Comparison of ENCODE assay signal across 24 cellular contexts in the genomic region with DNA sequence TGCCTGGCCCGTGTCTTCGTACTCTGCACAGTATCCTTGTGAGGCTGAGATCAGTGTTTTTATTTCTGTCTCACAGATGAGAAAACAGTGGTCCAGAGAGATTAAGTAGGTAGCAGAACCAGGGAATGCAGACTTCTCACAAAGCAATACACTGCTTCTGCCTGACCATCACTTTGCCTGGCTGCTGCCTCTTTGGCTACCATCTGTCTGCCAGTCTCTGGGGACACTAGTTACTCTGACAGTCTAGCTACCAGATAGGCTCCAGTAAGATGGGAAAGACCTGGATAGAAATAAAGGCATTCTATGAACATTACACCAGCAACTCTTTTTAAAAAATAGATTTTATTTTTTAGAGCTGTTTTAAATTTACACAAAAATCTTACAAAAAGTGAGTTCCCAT.
"Had no signal": no experiment of that assay in that cellular context is flagged by ENCODE, and none has a peak within 500 bp of the region (broad histone marks: within the 10 kb centered on the region; RNA-seq: fewer than 3 reads in every experiment).

No MANE protein-coding gene starts in this region.

- FAIRE-seq: TTC549 had no signal

- H3K27ac Mint-ChIP-seq: activated B cell treated with CpG ODN at 0.5 μM for 24 hours; activated CD4-positive, alpha-beta memory T cell treated with anti-CD3 and anti-CD28 coated beads, Interleukin-2, amount 10 ng/mL, durations not matched to agents 7 days and 5 days; activated naive CD4-positive, alpha-beta T cell treated with anti-CD3 and anti-CD28 coated beads for 36 hours; activated naive CD8-positive, alpha-beta T cell; activated T-helper 17 cell treated with anti-CD3 and anti-CD28 coated beads, Interleukin-2, amount 50 U/mL, for 72 hours; T-cell had no signal

- H3K27me3 Mint-ChIP-seq: activated B cell treated with CpG ODN at 0.5 μM for 24 hours had no signal

- H3K36me3 Mint-ChIP-seq: activated naive CD8-positive, alpha-beta T cell; T-cell had no signal

- DNase-seq: activated B cell treated with CpG ODN at 0.5 μM for 24 hours; activated CD4-positive, alpha-beta memory T cell treated with anti-CD3 and anti-CD28 coated beads, Interleukin-2, amount 10 ng/mL, durations not matched to agents 7 days and 5 days; activated CD4-positive, alpha-beta T cell treated with anti-CD3 and anti-CD28 coated beads for 1 hour; activated CD4-positive, alpha-beta T cell treated with anti-CD3 and anti-CD28 coated beads, Interleukin-2, amount 50 U/mL, for 1 hour; activated gamma-delta T cell; activated naive CD4-positive, alpha-beta T cell treated with anti-CD3 and anti-CD28 coated beads for 36 hours; activated T-cell treated with anti-CD3 and anti-CD28 coated beads for 4 hours; activated T-cell treated with anti-CD3 and anti-CD28 coated beads, Interleukin-2, amount 50 U/mL, for 48 hours; brain microvascular endothelial cell; KBM-7; MV-4-11; NCI-H1092 treated with DMSO at 0.1 percent for 48 hours; NCI-H1417 treated with DMSO at 0.1 percent for 48 hours; NCI-H1694 treated with DMSO at 0.1 percent for 48 hours; NCI-H2081; NCI-H2227 treated with DMSO at 0.1 percent for 48 hours; NCI-H510A; NCI-H748 treated with DMSO at 0.1 percent for 48 hours; T-cell; T-helper 2 cell; T1000 had no signal

- H3K4me3 Mint-ChIP-seq: activated B cell treated with CpG ODN at 0.5 μM for 24 hours; activated CD4-positive, alpha-beta memory T cell treated with anti-CD3 and anti-CD28 coated beads, Interleukin-2, amount 10 ng/mL, durations not matched to agents 7 days and 5 days; activated naive CD4-positive, alpha-beta T cell treated with anti-CD3 and anti-CD28 coated beads for 36 hours; activated naive CD8-positive, alpha-beta T cell; activated T-helper 17 cell treated with anti-CD3 and anti-CD28 coated beads, Interleukin-2, amount 50 U/mL, for 72 hours; T-cell had no signal

- H3K9me3 Mint-ChIP-seq: activated B cell treated with CpG ODN at 0.5 μM for 24 hours; activated CD4-positive, alpha-beta memory T cell treated with anti-CD3 and anti-CD28 coated beads, Interleukin-2, amount 10 ng/mL, durations not matched to agents 7 days and 5 days; activated naive CD4-positive, alpha-beta T cell treated with anti-CD3 and anti-CD28 coated beads for 36 hours; activated T-helper 17 cell treated with anti-CD3 and anti-CD28 coated beads, Interleukin-2, amount 50 U/mL, for 72 hours; T-cell had no signal

- H3K4me1 Mint-ChIP-seq: activated B cell treated with CpG ODN at 0.5 μM for 24 hours; activated CD4-positive, alpha-beta memory T cell treated with anti-CD3 and anti-CD28 coated beads, Interleukin-2, amount 10 ng/mL, durations not matched to agents 7 days and 5 days; activated T-helper 17 cell treated with anti-CD3 and anti-CD28 coated beads, Interleukin-2, amount 50 U/mL, for 72 hours; T-cell had no signal
